Comparison of ENCODE assay signal across 10 cellular contexts in genomic region chr14:94390372-94391086, GRCh38. TPM values are rescaled to one million over a fixed set of nuclear protein-coding genes. Genes with fewer than 3 reads are reported as not detected.
DNase-seq lines count a peak whose midpoint lies in the region; TF ChIP-seq lines count a peak whose summit lies in the region.
"Had no signal": no experiment of that assay in that cellular context is flagged by ENCODE, and none has a peak within 500 bp of the region (broad histone marks: within the 10 kb centered on the region; RNA-seq: fewer than 3 reads in every experiment).

No MANE protein-coding gene starts in this region.

- intact Hi-C loops in A673 (cut with micrococcal nuclease; ENCODE audit: unreplicated experiment) = no loop called here

- no peaks in the 10 kb centered on the region for H3K36me3 Mint-ChIP-seq in immature natural killer cell

- H3K9me3 ChIP-seq in BLaER1 = no peaks in the 10 kb centered on the region
- H3K9me3 ChIP-seq in mononuclear cell (ENCODE audit: low read depth, low read length) = no peaks in the 10 kb centered on the region
- no peaks in the 10 kb centered on the region for H3K9me3 ChIP-seq in A673 (ENCODE audit: low read depth, low read length, poor library complexity, severe bottlenecking)

- POLR2A ChIA-PET in A673 (lab: Charles Lee; ENCODE audit: low non-redundant PET) = no interaction called here

- H3K36me3 ChIP-seq in BLaER1 (no peaks in the 10 kb centered on the region), A673 (ENCODE audit: insufficient read depth, low read length, poor library complexity, severe bottlenecking) (no peaks in the 10 kb centered on the region)

- no peaks in the 10 kb centered on the region for H3K9me3 Mint-ChIP-seq in immature natural killer cell

- peaks cover 20% of the 10 kb centered on the region for H3K4me1 ChIP-seq in BLaER1
- H3K4me1 ChIP-seq in mononuclear cell (ENCODE audit: insufficient read depth, low read length) = peaks cover 89% of the 10 kb centered on the region
- H3K4me1 ChIP-seq in A673 (ENCODE audit: insufficient read depth, low read length, poor library complexity, severe bottlenecking) = peaks cover 4% of the 10 kb centered on the region

- CTCF ChIA-PET in A673 (lab: Charles Lee) = no interaction called here

- no TSS peak for BruUV-seq in A673 (replicated peaks; lab: Mats Ljungman, UMichigan)

- peaks cover 13 to 38% of the 10 kb centered on the region in 2 donors for H3K4me1 Mint-ChIP-seq in immature natural killer cell

- H3K4me2 ChIP-seq in BLaER1 = no peak overlapping the region

- DNase-seq in M059J (ENCODE audit: low read depth) (peak; percentile 15), coronary artery (ENCODE audit: low spot score) (peak; percentile 71), cerebellum (ENCODE audit: low spot score) (no peak), SIG-M5 treated with dmso at 0.1 percent for 504 hours (lab: John Stamatoyannopoulos, UW; ENCODE audit: unreplicated experiment) (no peak), A673 (ENCODE audit: low spot score) (no peak), immature natural killer cell (no peak)
- DNase-seq: occipital lobe; stimulated activated naive CD4-positive, alpha-beta T cell treated with Interleukin-2 at 50 U/mL for 16 hours had no signal

- no peaks in the 10 kb centered on the region for H3K27me3 ChIP-seq in BLaER1
- no peaks in the 10 kb centered on the region for H3K27me3 ChIP-seq in mononuclear cell (ENCODE audit: insufficient read depth, low read length)
- no peaks in the 10 kb centered on the region for H3K27me3 ChIP-seq in A673 (replicated peaks; ENCODE audit: insufficient read depth, low read depth, low read length, poor library complexity)

- peak overlapping the region in 1 of 6 donors; percentile 35 for H3K27ac Mint-ChIP-seq in immature natural killer cell

- no peak overlapping the region for H3K4me3 Mint-ChIP-seq in immature natural killer cell

- no peak overlapping the region for H3K9ac ChIP-seq in BLaER1

- H4K20me1 ChIP-seq in BLaER1 = no peaks in the 10 kb centered on the region

- H3K4me3 ChIP-seq in BLaER1 = no peak overlapping the region
- peak overlapping the region; percentile 50 for H3K4me3 ChIP-seq in coronary artery
- peak overlapping the region; percentile 56 for H3K4me3 ChIP-seq in mononuclear cell (ENCODE audit: low read length)
- no peak overlapping the region for H3K4me3 ChIP-seq in A673 (ENCODE audit: low read depth, low read length, poor library complexity, severe bottlenecking)

- TF ChIP-seq CTCF in coronary artery (IDR thresholded peaks at IDR 0.05) (no peak), A673 (conservative IDR thresholded peaks at IDR 0.05; ENCODE audit: low read depth, low read length) (no peak)

- H3K27me3 Mint-ChIP-seq in immature natural killer cell (ENCODE audit: low read depth in 3 of 3) = peaks cover 2 to 16% (median 12%) of the 10 kb centered on the region in 3 donors

- H3K27ac ChIP-seq in BLaER1 (0 out of 2 replicates have a peak overlapping the region, but pooled peaks have one; percentile 26), coronary artery (peak overlapping the region in 1 of 2 donors; percentile 41), A673 (ENCODE audit: low read depth, low read length, poor library complexity, severe bottlenecking) (no peak overlapping the region)

RNA-seq across cellular contexts. Expression of gene SERPINA1, which starts 2.1 kb away (rescaled TPM):
- 5.6 and 8.3 TPM in 2 replicates for total RNA-seq in M059J (2014; rRNA removed; shearing (Covaris generic))
- total RNA-seq in mononuclear cell = 453 TPM
- 1.9 TPM for total RNA-seq in cerebellum
- not detected in 2 replicates for total RNA-seq in A673 (2021)
- polyA plus RNA-seq in immature natural killer cell = 1 to 10 TPM; 1.7 to 5.5 (median 3.0) TPM

RNA-seq across cellular contexts. Expression of gene SERPINA2, which starts 24.0 kb away (rescaled TPM):
- not detected in 2 replicates for total RNA-seq in M059J (2014; rRNA removed; shearing (Covaris generic))
- total RNA-seq in mononuclear cell = 0.21 TPM
- not detected for total RNA-seq in cerebellum
- not detected in 2 replicates for total RNA-seq in A673 (2021)
- not detected for polyA plus RNA-seq in immature natural killer cell
- total RNA-seq: occipital lobe had no signal

Comparison
In these comparisons a context has a peak if more than half of its experiments do, and no peak if none do; other contexts are left out.
1. H3K4me3 ChIP-seq: peak in coronary artery (single experiment) and mononuclear cell (single experiment); none in BLaER1 (single experiment) and A673 (single experiment).
2. DNase-seq: peak in M059J (single experiment) and coronary artery (single experiment); none in cerebellum (single experiment), SIG-M5 treated with dmso at 0.1 percent for 504 hours (single experiment), A673 (single experiment) and immature natural killer cell (0 of 3).
3. RNA of gene SERPINA1, which starts 2.1 kb away (total RNA-seq): 453 TPM in mononuclear cell (single experiment); 5.6 to 8.3 TPM in M059J, 1.9 TPM in cerebellum (single experiment) and not detected in A673; every median in the first group is over 10 times any median in the second.